ENCODE assay signal across 8 cellular contexts in the genomic region with DNA sequence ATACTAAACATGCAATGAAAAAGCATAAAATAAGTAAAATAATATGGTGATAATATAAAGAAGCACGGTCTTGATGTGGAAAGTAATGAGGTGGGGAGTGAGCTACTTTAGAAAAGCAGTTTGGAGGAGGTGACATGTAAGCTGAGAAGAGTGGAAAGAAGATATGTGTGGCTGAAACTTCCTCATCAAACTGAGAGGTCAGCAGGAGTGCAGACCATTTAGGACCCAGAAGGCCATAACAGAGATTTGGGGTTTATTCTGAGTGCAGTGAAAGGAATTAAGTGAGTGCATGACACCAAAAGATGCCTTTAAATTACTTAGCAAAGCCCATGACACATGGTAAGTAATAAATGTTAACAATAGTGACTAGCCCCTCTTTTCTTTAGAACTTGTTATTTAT. TPM values are rescaled to one million over a fixed set of nuclear protein-coding genes. Genes with fewer than 3 reads are reported as not detected.
DNase-seq lines count a peak whose midpoint lies in the region; ATAC-seq and TF ChIP-seq lines count a peak whose summit lies in the region.

No MANE protein-coding gene starts in this region.

- 74 to 78% methylated on average over 1 of the region's 1 CpG for WGBS in thyroid gland, 2 donors

- H3K4me3 ChIP-seq in GM06990 (replicated peaks; ENCODE audit: low read depth, low read length), result peak overlapping the region; percentile 88
- peak overlapping the region; percentile 92 for H3K4me3 ChIP-seq in epithelial cell of proximal tubule (ENCODE audit: low read depth, low read length)
- H3K4me3 ChIP-seq in thyroid gland (replicated peaks in 1 of 3), result peak overlapping the region in 2 of 3 donors; percentile 56 to 86

- intact Hi-C loops in thyroid gland (cut with DNase I), result no loop called here

- no peaks in the 10 kb centered on the region for H3K36me3 ChIP-seq in GM06990 (ENCODE audit: control insufficient read depth, insufficient read depth, low read length)
- H3K36me3 ChIP-seq in thyroid gland, result no peaks in the 10 kb centered on the region

- peaks cover 12 to 15% of the 10 kb centered on the region in 2 donors for H3K4me1 ChIP-seq in thyroid gland

- H3K27me3 ChIP-seq in GM06990 (replicated peaks; ENCODE audit: control insufficient read depth, insufficient read depth, low read length), result no peaks in the 10 kb centered on the region
- H3K27me3 ChIP-seq in thyroid gland, result no peaks in the 10 kb centered on the region

- peak; percentile 39 for ATAC-seq in GM21619 (IDR thresholded peaks at IDR 0.05; ENCODE audit: unreplicated experiment)

- TF ChIP-seq CTCF in GM06990 (IDR thresholded peaks at IDR 0.05; ENCODE audit: insufficient read depth, low read length, poor library complexity, severe bottlenecking) (no peak), epithelial cell of proximal tubule (conservative IDR thresholded peaks at IDR 0.05; ENCODE audit: low read depth, low read length) (no peak), thyroid gland (IDR thresholded peaks at IDR 0.05) (no peak)

- no peak overlapping the region for H3K27ac ChIP-seq in thyroid gland

- H3K9me3 ChIP-seq in thyroid gland, result no peaks in the 10 kb centered on the region

- DNase-seq in GM06990 (ENCODE audit: extremely low read depth, insufficient read length) (no peak), MV-4-11 (lab: John Stamatoyannopoulos, UW) (peak; percentile 40), epithelial cell of proximal tubule (ENCODE audit: low read depth) (no peak), thyroid gland (no peak), CD1c-positive myeloid dendritic cell (ENCODE audit: extremely low spot score) (no peak), amygdala (lab: John Stamatoyannopoulos, UW) (no peak), NCI-H1092 (lab: John Stamatoyannopoulos, UW) (no peak)

- no peak for TF ChIP-seq POLR2A in thyroid gland (IDR thresholded peaks at IDR 0.05)

RNA-seq across cellular contexts. Expression of a gene that starts 24.4 kb away (rescaled TPM):
- 3.5 and 4.2 TPM in 2 replicates for total RNA-seq in epithelial cell of proximal tubule
- total RNA-seq in thyroid gland, result 1 to 10 TPM; 2.3 to 3.3 (median 2.8) TPM
